ENCODE assay signal across 1 cellular context in the genomic region with DNA sequence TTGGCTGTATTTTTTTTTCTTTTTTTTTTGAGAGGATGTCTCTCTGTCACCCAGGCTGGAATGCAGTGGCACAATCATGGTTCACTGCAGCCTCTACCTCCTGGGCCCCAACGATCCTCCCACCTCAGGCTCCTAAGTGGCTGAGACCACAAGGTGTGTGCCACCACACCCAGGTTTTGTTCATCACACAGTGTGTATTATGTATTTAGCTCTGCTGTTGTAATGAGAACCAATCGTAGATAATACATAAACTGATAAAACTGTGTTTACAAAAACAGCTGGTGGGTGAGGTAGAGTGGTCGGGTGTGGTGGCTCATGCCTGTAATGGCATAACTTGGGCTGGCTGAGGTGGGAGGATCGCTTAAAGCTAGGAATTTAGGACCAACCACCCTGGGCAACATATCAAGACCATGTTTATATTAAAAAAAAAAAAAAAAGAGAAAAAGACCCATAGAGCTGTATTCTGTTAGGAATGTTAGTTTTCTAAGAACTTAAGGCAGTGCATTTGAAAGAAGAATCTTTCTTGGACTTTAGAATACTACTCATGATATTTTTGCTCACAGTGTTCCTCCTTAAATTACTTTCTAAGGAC.
TF ChIP-seq lines count a peak whose summit lies in the region.

No MANE protein-coding gene starts in this region.

TF ChIP-seq in IMR-90, 13 proteins besides CTCF, POLR2A, EP300 and RAD21:
- TF ChIP-seq MXI1 (IDR thresholded peaks at IDR 0.05; ENCODE audit: borderline replicate concordance, low read depth, low read length): no peak
- TF ChIP-seq RCOR1 (IDR thresholded peaks at IDR 0.05; ENCODE audit: insufficient replicate concordance, low read length): no peak
